Comparison of ENCODE assay signal across 20 cellular contexts in the genomic region with DNA sequence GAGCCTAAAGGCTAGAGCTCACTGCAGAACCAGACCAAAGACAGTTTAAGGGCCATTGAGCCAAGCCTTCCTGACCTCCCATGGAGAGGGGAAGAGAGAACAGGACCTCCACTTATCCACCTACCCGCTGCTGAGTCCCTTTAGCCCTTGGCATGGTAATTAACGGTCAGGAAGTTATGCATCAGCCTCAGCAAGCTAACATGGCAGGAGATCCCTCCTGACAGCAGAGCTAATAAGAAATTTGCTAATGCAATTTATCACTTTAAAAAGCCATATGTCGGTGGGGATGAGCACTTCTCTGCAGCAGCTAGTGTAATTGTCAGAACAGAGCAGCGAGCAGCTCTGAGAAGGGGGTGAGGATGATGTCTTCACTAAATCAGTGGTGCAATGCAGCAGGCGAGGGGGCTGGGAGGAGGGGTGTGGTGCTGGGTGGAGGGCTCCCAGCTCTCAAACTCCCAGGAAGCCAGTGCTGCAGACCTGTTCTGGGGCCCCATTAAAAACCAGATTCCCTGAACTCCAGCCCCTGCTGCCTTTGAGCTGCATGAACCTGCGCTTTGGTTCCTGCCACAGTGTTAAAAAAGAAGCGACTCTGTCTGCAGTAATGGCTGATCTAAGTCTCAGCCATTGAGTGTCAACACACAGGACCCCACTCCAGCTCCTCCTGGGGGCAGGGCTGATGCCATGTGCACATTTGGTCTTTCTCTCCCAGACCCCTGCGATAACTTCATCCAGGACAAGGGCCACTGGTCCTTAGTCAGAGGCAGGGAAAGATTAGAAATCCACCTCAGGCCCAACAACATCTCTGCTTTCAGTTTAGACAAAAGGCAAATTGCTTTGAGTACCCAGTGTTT.
A peak's percentile ranks its signal among the peaks of the same experiment; 100 is the strongest.
DNase-seq lines count a peak whose midpoint lies in the region; ATAC-seq, FAIRE-seq and TF ChIP-seq lines count a peak whose summit lies in the region.
"Had no signal": no experiment of that assay in that cellular context is flagged by ENCODE, and none has a peak within 500 bp of the region (broad histone marks: within the 10 kb centered on the region; RNA-seq: fewer than 3 reads in every experiment).

No MANE protein-coding gene starts in this region.

- dilution Hi-C loops in IMR-90 (cut with HindIII; ENCODE audit: low sequenced_read_pairs, unreplicated experiment), result no loop called here

- H3K4me2 ChIP-seq in IMR-90 (ENCODE audit: low read depth, low read length) (no peak overlapping the region), neural progenitor cell (peak overlapping the region; percentile 43)

- H3F3A ChIP-seq in neural progenitor cell (ENCODE audit: low read depth), result peaks cover 7% of the 10 kb centered on the region

- no peak for TF ChIP-seq POLR2A in IMR-90 (IDR thresholded peaks at IDR 0.05; ENCODE audit: low read depth, low read length)

- 0 out of 4 replicates have a peak, but pooled peaks cover 0 to 6% of the 10 kb centered on the region in 2 experiments for H3K79me1 ChIP-seq in IMR-90 (ENCODE audit: low read depth in 1 of 2, low read length in 2 of 2)

- H3K14ac ChIP-seq in IMR-90 (replicated peaks; ENCODE audit: low read depth, low read length), result peak overlapping the region; percentile 4

- 0 out of 2 replicates have a peak overlapping the region, but pooled peaks have one; percentile 40 for H3K23ac ChIP-seq in IMR-90 (ENCODE audit: low read depth, low read length)

- H3K36me3 ChIP-seq in IMR-90 (ENCODE audit: control insufficient read depth, insufficient read depth, low read length) (no peaks in the 10 kb centered on the region), neural progenitor cell (no peaks in the 10 kb centered on the region)
- H3K36me3 ChIP-seq: left ventricle myocardium inferior, upper lobe of left lung had no signal

- H3K9ac ChIP-seq in IMR-90 (ENCODE audit: low read depth, low read length), result no peak overlapping the region
- H3K9ac ChIP-seq in neural progenitor cell, result no peak overlapping the region

- BruUV-seq in IMR-90 (replicated peaks; lab: Mats Ljungman, UMichigan), result no TSS peak

- H4K20me1 ChIP-seq in IMR-90 (ENCODE audit: insufficient read depth, low read length), result no peaks in the 10 kb centered on the region
- no peaks in the 10 kb centered on the region for H4K20me1 ChIP-seq in neural progenitor cell (ENCODE audit: low read depth)

- H4K5ac ChIP-seq in IMR-90 (ENCODE audit: low read depth, low read length), result no peak overlapping the region

- no peak for TF ChIP-seq CTCF in IMR-90 (conservative IDR thresholded peaks at IDR 0.05; ENCODE audit: low read depth, low read length)
- TF ChIP-seq CTCF in fibroblast of the aortic adventitia (IDR thresholded peaks at IDR 0.05; ENCODE audit: insufficient read depth, low read length), result no peak
- no peak for TF ChIP-seq CTCF in neural progenitor cell (IDR thresholded peaks at IDR 0.05)
- no peak for TF ChIP-seq CTCF in D721Med (IDR thresholded peaks at IDR 0.05; ENCODE audit: insufficient read depth, missing control alignments)

- 69% methylated on average over 2 of the region's 8 CpGs; no CpG with 5 or more reads in 1 of the 2 experiments for WGBS in IMR-90 (ENCODE audit: extremely low coverage in 2 of 2, insufficient read length in 1 of 2), 2 experiments

- H2AFZ ChIP-seq in IMR-90 (replicated peaks; ENCODE audit: low read length, poor library complexity) (peak overlapping the region; percentile 26), neural progenitor cell (replicated peaks) (peak overlapping the region; percentile 93)

- H3K9me1 ChIP-seq in IMR-90 (ENCODE audit: insufficient read depth, low read length), result peaks cover 14% of the 10 kb centered on the region; the same call in 1 of the 2 replicates

- in situ Hi-C loops in IMR-90 (cut with MboI; ENCODE audit: low sequenced_read_pairs), result no loop called here

- peak overlapping the region; percentile 25 for H3K27ac Mint-ChIP-seq in neural progenitor cell
- no peak overlapping the region for H3K27ac Mint-ChIP-seq in activated naive CD4-positive, alpha-beta T cell treated with anti-CD3 and anti-CD28 coated beads, Interleukin-2, amount 50 U/mL, for 72 hours
- H3K27ac Mint-ChIP-seq: activated T-cell treated with anti-CD3 and anti-CD28 coated beads, Interleukin-2, amount 50 U/mL, for 24 hours had no signal

- no peaks in the 10 kb centered on the region for H3K27me3 Mint-ChIP-seq in neural progenitor cell (ENCODE audit: insufficient read depth, low read depth)
- H3K27me3 Mint-ChIP-seq: activated T-cell treated with anti-CD3 and anti-CD28 coated beads, Interleukin-2, amount 50 U/mL, for 24 hours had no signal

- H2AK9ac ChIP-seq in IMR-90 (replicated peaks; ENCODE audit: low read depth, low read length, poor library complexity), result no peak overlapping the region

- CTCF ChIA-PET in IMR-90 (lab: Yijun Ruan, JAX), result interaction anchor here (1.5 kb wide), 1 partner anchor 12 kb away, joined by 3 read pairs; no protein-coding TSS in a partner anchor

- H4K8ac ChIP-seq in IMR-90 (ENCODE audit: low read depth in 2 of 2, low read length in 2 of 2), result peak overlapping the region in 1 of 2 experiments; percentile 13; a peak in 1 of 4 replicates

- peak overlapping the region; percentile 5; the same call in 1 of the 2 replicates for H2AK5ac ChIP-seq in IMR-90 (ENCODE audit: low read depth, low read length)

- H3K9me3 ChIP-seq in IMR-90 (ENCODE audit: control insufficient read depth, insufficient read depth, low read length) (no peaks in the 10 kb centered on the region), neural progenitor cell (ENCODE audit: low read depth) (no peaks in the 10 kb centered on the region)
- H3K9me3 ChIP-seq: left ventricle myocardium inferior, mucosa of descending colon, upper lobe of left lung had no signal

- H3K9me3 Mint-ChIP-seq in neural progenitor cell, result peaks cover 3% of the 10 kb centered on the region
- no peaks in the 10 kb centered on the region for H3K9me3 Mint-ChIP-seq in activated naive CD4-positive, alpha-beta T cell treated with anti-CD3 and anti-CD28 coated beads, Interleukin-2, amount 50 U/mL, for 72 hours
- H3K9me3 Mint-ChIP-seq: activated T-cell treated with anti-CD3 and anti-CD28 coated beads, Interleukin-2, amount 50 U/mL, for 24 hours had no signal

- no peak for TF ChIP-seq RAD21 in IMR-90 (IDR thresholded peaks at IDR 0.05; ENCODE audit: low read length)

- H3K4me3 ChIP-seq in IMR-90 (ENCODE audit: insufficient read depth, low read depth, low read length) (no peak overlapping the region), fibroblast of the aortic adventitia (ENCODE audit: low read depth, low read length) (no peak overlapping the region), neural progenitor cell (no peak overlapping the region)
- H3K4me3 ChIP-seq: left ventricle myocardium inferior, mucosa of descending colon, upper lobe of left lung had no signal

- H3K4me1 Mint-ChIP-seq in neural progenitor cell, result peaks cover 55% of the 10 kb centered on the region

- H3K27ac ChIP-seq in IMR-90 (ENCODE audit: insufficient read depth, low read length) (no peak overlapping the region), neural progenitor cell (no peak overlapping the region)
- H3K27ac ChIP-seq: left ventricle myocardium inferior, upper lobe of left lung had no signal

- FAIRE-seq in D721Med (lab: Jason Lieb, UNC), result no peak
- FAIRE-seq: frontal cortex, HepG2 had no signal

- H2BK20ac ChIP-seq in IMR-90 (ENCODE audit: low read depth, low read length), result no peak overlapping the region

- no peaks in the 10 kb centered on the region for H3K36me3 Mint-ChIP-seq in neural progenitor cell
- H3K36me3 Mint-ChIP-seq in activated naive CD4-positive, alpha-beta T cell treated with anti-CD3 and anti-CD28 coated beads, Interleukin-2, amount 50 U/mL, for 72 hours, result no peaks in the 10 kb centered on the region

- H3K27me3 ChIP-seq in IMR-90 (ENCODE audit: control insufficient read depth, insufficient read depth, low read length), result peaks cover 3% of the 10 kb centered on the region
- H3K27me3 ChIP-seq in neural progenitor cell, result no peaks in the 10 kb centered on the region
- H3K27me3 ChIP-seq: upper lobe of left lung had no signal

- H3K4me1 ChIP-seq in IMR-90 (ENCODE audit: control insufficient read depth, insufficient read depth, low read length) (peaks cover 13% of the 10 kb centered on the region), neural progenitor cell (peaks cover 42% of the 10 kb centered on the region)
- H3K4me1 ChIP-seq: upper lobe of left lung had no signal

- ATAC-seq in IMR-90 (ENCODE audit: low read depth), result no peak
- ATAC-seq in activated naive CD4-positive, alpha-beta T cell treated with anti-CD3 and anti-CD28 coated beads, Interleukin-2, amount 50 U/mL, for 72 hours, result no peak
- ATAC-seq: HCT116, HepG2, mucosa of descending colon had no signal

- H2BK15ac ChIP-seq in IMR-90 (ENCODE audit: low read depth, low read length), result 0 out of 3 replicates have a peak overlapping the region, but pooled peaks have one; percentile 53

- H4K91ac ChIP-seq in IMR-90 (ENCODE audit: insufficient read depth, low read depth, low read length), result peak overlapping the region; percentile 38

- POLR2A ChIA-PET in IMR-90 (lab: Charles Lee; ENCODE audit: unreplicated experiment), result no interaction called here

- intact Hi-C loops in IMR-90 (cut with micrococcal nuclease), result no loop called here

- DNase-seq in IMR-90 (no peak), NCI-H82 treated with DMSO at 0.1 percent for 48 hours (lab: John Stamatoyannopoulos, UW; ENCODE audit: unreplicated experiment) (peak; percentile 83), fibroblast of the aortic adventitia (ENCODE audit: low read depth) (peak; percentile 17), neural progenitor cell (ENCODE audit: low spot score) (no peak), D721Med (ENCODE audit: insufficient read length, low spot score) (no peak), RKO (ENCODE audit: low spot score) (no peak)
- no peak for DNase-seq in activated naive CD4-positive, alpha-beta T cell treated with anti-CD3 and anti-CD28 coated beads, Interleukin-2, amount 50 U/mL, for 72 hours (ENCODE audit: low spot score in 2 of 2)
- DNase-seq: activated CD4-positive, alpha-beta T cell treated with anti-CD3 and anti-CD28 coated beads for 1 hour; activated naive CD4-positive, alpha-beta T cell treated with Interleukin-2 at 50 U/mL for 16 hours; activated T-cell treated with anti-CD3 and anti-CD28 coated beads, Interleukin-2, amount 50 U/mL, for 24 hours; amygdala; central memory CD4-positive, alpha-beta T cell; left ventricle myocardium inferior; mucosa of descending colon; NCI-H1105; NCI-H2171; upper lobe of left lung had no signal

- no peak overlapping the region for H3K4me3 Mint-ChIP-seq in neural progenitor cell
- H3K4me3 Mint-ChIP-seq: activated T-cell treated with anti-CD3 and anti-CD28 coated beads, Interleukin-2, amount 50 U/mL, for 24 hours had no signal

- no peak overlapping the region for H2BK5ac ChIP-seq in IMR-90 (ENCODE audit: low read depth, low read length, poor library complexity, severe bottlenecking)

- H3K79me2 ChIP-seq in neural progenitor cell (ENCODE audit: low read depth), result no peaks in the 10 kb centered on the region

- no peak overlapping the region for H3K18ac ChIP-seq in IMR-90 (ENCODE audit: low read depth, low read length)

- no peak overlapping the region; the same call in 1 of the 2 replicates for H3K4ac ChIP-seq in IMR-90 (ENCODE audit: low read depth, low read length)

- no peak overlapping the region for H2BK120ac ChIP-seq in IMR-90 (ENCODE audit: low read depth, low read length)

- no peak overlapping the region for H3K56ac ChIP-seq in IMR-90 (ENCODE audit: extremely low read depth, insufficient read depth, low read length)

TF ChIP-seq in IMR-90, 13 proteins besides CTCF, POLR2A, EP300 and RAD21 (continues in another document):
- TF ChIP-seq CEBPB (IDR thresholded peaks at IDR 0.05; ENCODE audit: low read depth, low read length), result no peak

Comparison
In these comparisons a context has a peak if more than half of its experiments do, and no peak if none do; other contexts are left out.
1. DNase-seq: peak in NCI-H82 treated with DMSO at 0.1 percent for 48 hours (single experiment) and fibroblast of the aortic adventitia (single experiment); none in IMR-90 (single experiment), neural progenitor cell (single experiment), activated naive CD4-positive, alpha-beta T cell treated with anti-CD3 and anti-CD28 coated beads, Interleukin-2, amount 50 U/mL, for 72 hours (0 of 2), D721Med (single experiment) and RKO (single experiment).